In the genomic region with DNA sequence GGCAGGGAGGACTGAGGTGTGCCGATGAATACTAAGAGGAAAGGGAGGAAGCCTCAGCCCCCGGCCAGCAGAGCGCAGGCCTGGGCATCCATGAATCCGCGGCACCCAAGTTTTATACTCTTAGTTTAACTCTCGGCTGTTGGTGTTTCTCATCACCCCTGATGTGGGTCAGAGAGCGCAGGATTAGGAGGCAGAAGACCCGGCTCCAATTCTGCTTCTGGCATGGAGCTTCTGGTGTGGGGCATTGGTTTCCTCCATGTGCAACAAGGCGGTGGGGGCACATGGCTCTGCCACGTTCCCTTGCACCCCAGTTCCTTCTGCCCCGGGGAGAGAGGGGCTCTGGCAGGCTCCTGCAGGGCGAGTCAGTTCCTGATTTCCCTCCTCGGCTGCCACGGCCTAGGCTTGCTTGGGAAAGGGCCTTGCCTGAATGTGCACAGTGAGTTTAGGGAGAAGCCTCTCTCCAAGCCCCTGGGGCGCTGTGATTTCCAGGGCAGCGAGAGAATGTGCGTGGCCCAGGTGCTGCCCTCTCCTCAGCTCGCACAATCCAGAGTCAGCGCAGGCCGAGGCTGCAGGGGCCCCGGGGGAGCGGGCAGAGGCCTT, we compare ENCODE assay signal across 9 cellular contexts. TPM values are rescaled to one million over a fixed set of nuclear protein-coding genes. Genes with fewer than 3 reads are reported as not detected.
A peak's percentile ranks its signal among the peaks of the same experiment; 100 is the strongest.
DNase-seq lines count a peak whose midpoint lies in the region; ATAC-seq and TF ChIP-seq lines count a peak whose summit lies in the region.
"Had no signal": no experiment of that assay in that cellular context is flagged by ENCODE, and none has a peak within 500 bp of the region (broad histone marks: within the 10 kb centered on the region; RNA-seq: fewer than 3 reads in every experiment).

No MANE protein-coding gene starts in this region.

- H3K27ac ChIP-seq in GM23338 (ENCODE audit: low read depth) (no peak overlapping the region), RWPE1 (peak overlapping the region; percentile 88), dorsolateral prefrontal cortex (peak overlapping the region in 31 of 59 donors; percentile 4 to 89 (median 78))

- H3K4me1 ChIP-seq in GM23338 (ENCODE audit: insufficient read depth): peaks cover 11% of the 10 kb centered on the region

- CTCF ChIA-PET in RWPE1 (lab: Yijun Ruan, JAX) (interaction anchor here (1.0 kb wide), 1 partner anchor 16 kb away, joined by 4 read pairs; no protein-coding TSS in a partner anchor), GM10248 (lab: Yijun Ruan, JAX) (interaction anchor here (0.6 to 7.6 kb wide), 14 partner anchors 10 to 148 kb away, joined by 3 to 70 read pairs (median 4); no protein-coding TSS in a partner anchor)

- no peaks in the 10 kb centered on the region for H3K27me3 ChIP-seq in GM23338 (ENCODE audit: insufficient read depth)
- no peaks in the 10 kb centered on the region for H3K27me3 ChIP-seq in dorsolateral prefrontal cortex

- no peak overlapping the region for H3K4me3 ChIP-seq in GM23338
- H3K4me3 ChIP-seq in dorsolateral prefrontal cortex: no peak overlapping the region

- H3F3A ChIP-seq in GM23338 (replicated peaks; ENCODE audit: low read depth): peaks cover 5% of the 10 kb centered on the region; the same call in 1 of the 2 replicates

- H3K36me3 ChIP-seq in GM23338 (ENCODE audit: insufficient read depth): no peaks in the 10 kb centered on the region

- peaks cover 20% of the 10 kb centered on the region for H3K4me1 Mint-ChIP-seq in GM23338

- ATAC-seq in GM23338 (no peak), sciatic nerve (no peak)

- H3K27ac Mint-ChIP-seq in GM23338: no peak overlapping the region
- H3K27ac Mint-ChIP-seq: nephron progenitor cell had no signal

- H3K9me3 Mint-ChIP-seq in GM23338: peaks cover 6% of the 10 kb centered on the region; the same call in 2 of the 3 replicates

- POLR2A ChIA-PET in RWPE1 (lab: Yijun Ruan, JAX; ENCODE audit: low non-redundant PET): no interaction called here
- POLR2A ChIA-PET in GM10248 (lab: Yijun Ruan, JAX): interaction anchor here (0.6 to 0.9 kb wide), 2 partner anchors 19 to 43 kb away, joined by 3 to 6 read pairs; no protein-coding TSS in a partner anchor

- TF ChIP-seq CTCF in GM23338 (conservative IDR thresholded peaks at IDR 0.05; ENCODE audit: low read depth in 2 of 2): no peak
- no peak for TF ChIP-seq CTCF in RWPE1 (conservative IDR thresholded peaks at IDR 0.05; ENCODE audit: low read depth)
- no peak for TF ChIP-seq CTCF in dorsolateral prefrontal cortex (IDR thresholded peaks at IDR 0.05 in 54 of 56, conservative IDR thresholded peaks at IDR 0.05 in 2 of 56; ENCODE audit: low read depth in 1 of 56, partially characterized antibody in 56 of 56)
- TF ChIP-seq CTCF in GM10248 (IDR thresholded peaks at IDR 0.05; ENCODE audit: control extremely low read depth, extremely low read depth, low read depth, missing control alignments): no peak
- TF ChIP-seq CTCF in GM20000 (IDR thresholded peaks at IDR 0.05; ENCODE audit: extremely low read depth, missing control alignments): no peak

- no peaks in the 10 kb centered on the region for H3K9me2 ChIP-seq in GM23338 (ENCODE audit: insufficient read depth)

- peaks cover 3% of the 10 kb centered on the region for H3K36me3 Mint-ChIP-seq in GM23338 (ENCODE audit: low read depth)

- DNase-seq in GM23338 (ENCODE audit: low spot score) (no peak), RWPE1 (ENCODE audit: low spot score) (no peak), dorsolateral prefrontal cortex (peak in 4 of 10 donors; percentile 22 to 40 (median 32)), sciatic nerve (ENCODE audit: low spot score) (peak; percentile 56), GM10248 (ENCODE audit: extremely low spot score) (no peak), GM20000 (ENCODE audit: low spot score) (no peak), NCI-H2171 (lab: John Stamatoyannopoulos, UW) (no peak)
- DNase-seq: nephron progenitor cell, PC-9 had no signal

- H3K79me2 ChIP-seq in GM23338 (replicated peaks; ENCODE audit: insufficient read depth): no peaks in the 10 kb centered on the region

- H3K27me3 Mint-ChIP-seq in GM23338 (ENCODE audit: insufficient read depth, low read depth, poor library complexity): peaks cover 14% of the 10 kb centered on the region

- 0 out of 2 replicates have a peak, but pooled peaks cover 2% of the 10 kb centered on the region for H4K20me1 ChIP-seq in GM23338 (replicated peaks; ENCODE audit: insufficient read depth)

- peak overlapping the region; percentile 74 for H3K4me2 ChIP-seq in GM23338

- H2AFZ ChIP-seq in GM23338: peak overlapping the region; percentile 88

- 0 out of 3 replicates have a peak overlapping the region, but pooled peaks have one; percentile 67 for H3K4me3 Mint-ChIP-seq in GM23338

- intact Hi-C loops in dorsolateral prefrontal cortex (cut with DNase I): loop anchor here (5.0 to 10.0 kb wide), 4 partner anchors 36 to 147 kb away; partner anchors contain the start of gene DNMT3A (in 2 of the 2)
- intact Hi-C loops in sciatic nerve (cut with DNase I): no loop called here

TF ChIP-seq in GM23338, 12 proteins besides CTCF, POLR2A, EP300 and RAD21 (continues in another document):
- TF ChIP-seq POLR2AphosphoS5 (IDR thresholded peaks at IDR 0.05; ENCODE audit: low read depth): no peak
- no peak for TF ChIP-seq ETS1 (IDR thresholded peaks at IDR 0.05)
- no peak for TF ChIP-seq NANOG (IDR thresholded peaks at IDR 0.05; ENCODE audit: borderline replicate concordance)
- no peak for TF ChIP-seq EZH2phosphoT487 (IDR thresholded peaks at IDR 0.05; ENCODE audit: unreplicated experiment)
- TF ChIP-seq ZNF331 (CRISPR knock-in tag; IDR thresholded peaks at IDR 0.05; ENCODE audit: low read depth): no peak
- TF ChIP-seq, protein P1, sequence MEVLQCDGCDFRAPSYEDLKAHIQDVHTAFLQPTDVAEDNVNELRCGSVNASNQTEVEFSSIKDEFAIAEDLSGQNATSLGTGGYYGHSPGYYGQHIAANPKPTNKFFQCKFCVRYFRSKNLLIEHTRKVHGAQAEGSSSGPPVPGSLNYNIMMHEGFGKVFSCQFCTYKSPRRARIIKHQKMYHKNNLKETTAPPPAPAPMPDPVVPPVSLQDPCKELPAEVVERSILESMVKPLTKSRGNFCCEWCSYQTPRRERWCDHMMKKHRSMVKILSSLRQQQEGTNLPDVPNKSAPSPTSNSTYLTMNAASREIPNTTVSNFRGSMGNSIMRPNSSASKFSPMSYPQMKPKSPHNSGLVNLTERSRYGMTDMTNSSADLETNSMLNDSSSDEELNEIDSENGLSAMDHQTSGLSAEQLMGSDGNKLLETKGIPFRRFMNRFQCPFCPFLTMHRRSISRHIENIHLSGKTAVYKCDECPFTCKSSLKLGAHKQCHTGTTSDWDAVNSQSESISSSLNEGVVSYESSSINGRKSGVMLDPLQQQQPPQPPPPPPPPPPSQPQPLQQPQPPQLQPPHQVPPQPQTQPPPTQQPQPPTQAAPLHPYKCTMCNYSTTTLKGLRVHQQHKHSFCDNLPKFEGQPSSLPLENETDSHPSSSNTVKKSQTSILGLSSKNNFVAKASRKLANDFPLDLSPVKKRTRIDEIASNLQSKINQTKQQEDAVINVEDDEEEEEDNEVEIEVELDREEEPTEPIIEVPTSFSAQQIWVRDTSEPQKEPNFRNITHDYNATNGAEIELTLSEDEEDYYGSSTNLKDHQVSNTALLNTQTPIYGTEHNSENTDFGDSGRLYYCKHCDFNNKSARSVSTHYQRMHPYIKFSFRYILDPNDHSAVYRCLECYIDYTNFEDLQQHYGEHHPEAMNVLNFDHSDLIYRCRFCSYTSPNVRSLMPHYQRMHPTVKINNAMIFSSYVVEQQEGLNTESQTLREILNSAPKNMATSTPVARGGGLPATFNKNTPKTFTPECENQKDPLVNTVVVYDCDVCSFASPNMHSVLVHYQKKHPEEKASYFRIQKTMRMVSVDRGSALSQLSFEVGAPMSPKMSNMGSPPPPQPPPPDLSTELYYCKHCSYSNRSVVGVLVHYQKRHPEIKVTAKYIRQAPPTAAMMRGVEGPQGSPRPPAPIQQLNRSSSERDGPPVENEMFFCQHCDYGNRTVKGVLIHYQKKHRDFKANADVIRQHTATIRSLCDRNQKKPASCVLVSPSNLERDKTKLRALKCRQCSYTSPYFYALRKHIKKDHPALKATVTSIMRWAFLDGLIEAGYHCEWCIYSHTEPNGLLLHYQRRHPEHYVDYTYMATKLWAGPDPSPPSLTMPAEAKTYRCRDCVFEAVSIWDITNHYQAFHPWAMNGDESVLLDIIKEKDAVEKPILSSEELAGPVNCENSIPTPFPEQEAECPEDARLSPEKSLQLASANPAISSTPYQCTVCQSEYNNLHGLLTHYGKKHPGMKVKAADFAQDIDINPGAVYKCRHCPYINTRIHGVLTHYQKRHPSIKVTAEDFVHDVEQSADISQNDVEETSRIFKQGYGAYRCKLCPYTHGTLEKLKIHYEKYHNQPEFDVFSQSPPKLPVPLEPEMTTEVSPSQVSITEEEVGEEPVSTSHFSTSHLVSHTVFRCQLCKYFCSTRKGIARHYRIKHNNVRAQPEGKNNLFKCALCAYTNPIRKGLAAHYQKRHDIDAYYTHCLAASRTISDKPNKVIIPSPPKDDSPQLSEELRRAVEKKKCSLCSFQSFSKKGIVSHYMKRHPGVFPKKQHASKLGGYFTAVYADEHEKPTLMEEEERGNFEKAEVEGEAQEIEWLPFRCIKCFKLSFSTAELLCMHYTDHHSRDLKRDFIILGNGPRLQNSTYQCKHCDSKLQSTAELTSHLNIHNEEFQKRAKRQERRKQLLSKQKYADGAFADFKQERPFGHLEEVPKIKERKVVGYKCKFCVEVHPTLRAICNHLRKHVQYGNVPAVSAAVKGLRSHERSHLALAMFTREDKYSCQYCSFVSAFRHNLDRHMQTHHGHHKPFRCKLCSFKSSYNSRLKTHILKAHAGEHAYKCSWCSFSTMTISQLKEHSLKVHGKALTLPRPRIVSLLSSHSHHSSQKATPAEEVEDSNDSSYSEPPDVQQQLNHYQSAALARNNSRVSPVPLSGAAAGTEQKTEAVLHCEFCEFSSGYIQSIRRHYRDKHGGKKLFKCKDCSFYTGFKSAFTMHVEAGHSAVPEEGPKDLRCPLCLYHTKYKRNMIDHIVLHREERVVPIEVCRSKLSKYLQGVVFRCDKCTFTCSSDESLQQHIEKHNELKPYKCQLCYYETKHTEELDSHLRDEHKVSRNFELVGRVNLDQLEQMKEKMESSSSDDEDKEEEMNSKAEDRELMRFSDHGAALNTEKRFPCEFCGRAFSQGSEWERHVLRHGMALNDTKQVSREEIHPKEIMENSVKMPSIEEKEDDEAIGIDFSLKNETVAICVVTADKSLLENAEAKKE (CRISPR knock-in tag; IDR thresholded peaks at IDR 0.05): no peak

RNA-seq across cellular contexts. Expression of gene DNMT3A, which starts 36.2 kb away (rescaled TPM):
- total RNA-seq in GM23338 (2014; rRNA removed; shearing (Covaris generic)): 67.2 and 80.4 TPM in 2 replicates
- 42.9 and 47.2 TPM in 2 replicates for polyA plus RNA-seq in GM23338 (2016; fragmentation: Nextera tagmentation; extraction: Ambion mirVana)
- total RNA-seq in dorsolateral prefrontal cortex (10 to 100 TPM; 37.2 to 80.0 (median 54.1) TPM), sciatic nerve (35.0 TPM)
